In genomic region chr5:93622240-93622885, GRCh38 we compare ENCODE assay signal across 9 cellular contexts. TPM values are rescaled to one million over a fixed set of nuclear protein-coding genes. Genes with fewer than 3 reads are reported as not detected.
DNase-seq lines count a peak whose midpoint lies in the region; ATAC-seq lines count a peak whose summit lies in the region.
"Had no signal": no experiment of that assay in that cellular context is flagged by ENCODE, and none has a peak within 500 bp of the region (broad histone marks: within the 10 kb centered on the region; RNA-seq: fewer than 3 reads in every experiment).

No MANE protein-coding gene starts in this region.

- H3K4me1 ChIP-seq in urinary bladder (ENCODE audit: insufficient read depth): no peaks in the 10 kb centered on the region

- H3K4me1 Mint-ChIP-seq in activated T-cell treated with anti-CD3 and anti-CD28 coated beads, Interleukin-2, amount 50 U/mL, for 24 hours (ENCODE audit: low read depth): peaks cover 31% of the 10 kb centered on the region

- peak overlapping the region; percentile 63 for H3K4me3 ChIP-seq in urinary bladder (ENCODE audit: low read depth, low read length)

- no peak overlapping the region for H3K4me3 Mint-ChIP-seq in activated T-cell treated with anti-CD3 and anti-CD28 coated beads, Interleukin-2, amount 50 U/mL, for 24 hours

- H3K36me3 Mint-ChIP-seq in activated T-cell treated with anti-CD3 and anti-CD28 coated beads, Interleukin-2, amount 50 U/mL, for 24 hours (ENCODE audit: low read depth): peaks cover 3% of the 10 kb centered on the region

- H3K9me3 Mint-ChIP-seq in activated T-cell treated with anti-CD3 and anti-CD28 coated beads, Interleukin-2, amount 50 U/mL, for 24 hours: no peaks in the 10 kb centered on the region

- peaks cover 19% of the 10 kb centered on the region for H3K27me3 Mint-ChIP-seq in activated T-cell treated with anti-CD3 and anti-CD28 coated beads, Interleukin-2, amount 50 U/mL, for 24 hours

- no peak overlapping the region for H3K27ac Mint-ChIP-seq in activated T-cell treated with anti-CD3 and anti-CD28 coated beads, Interleukin-2, amount 50 U/mL, for 24 hours

- ATAC-seq in GM18907 (IDR thresholded peaks at IDR 0.05; ENCODE audit: unreplicated experiment): no peak

- H3K36me3 ChIP-seq in urinary bladder (ENCODE audit: insufficient read depth): no peaks in the 10 kb centered on the region

- 69% methylated on average over 4 of the region's 4 CpGs for WGBS in urinary bladder

- no peak overlapping the region for H3K27ac ChIP-seq in urinary bladder (ENCODE audit: low read depth)

- DNase-seq in activated T-cell treated with anti-CD3 and anti-CD28 coated beads, Interleukin-2, amount 50 U/mL, for 1 hour: peak; percentile 40
- no peak for DNase-seq in activated T-cell treated with anti-CD3 and anti-CD28 coated beads, Interleukin-2, amount 50 U/mL, for 24 hours
- peak; percentile 43 to 76 for DNase-seq in NCI-H2081 (lab: John Stamatoyannopoulos, UW)
- peak; percentile 82 for DNase-seq in amniotic epithelial cell (ENCODE audit: low read depth)
- peak; percentile 20 for DNase-seq in kidney glomerular epithelial cell (lab: John Stamatoyannopoulos, UW)
- DNase-seq in GM19238 (ENCODE audit: insufficient read length, low spot score): no peak

RNA-seq across cellular contexts. Expression of gene NR2F1, which starts 39.3 kb away (rescaled TPM):
- 64.8 TPM for total RNA-seq in urinary bladder
- polyA plus RNA-seq in urinary bladder: 149 TPM
- total RNA-seq: T-helper 2 cell treated with Interferon-gamma antibody and Interleukin-4, amounts not matched to agents 100 ng/mL and 5 ng/mL, for 36 hours had no signal

RNA-seq across cellular contexts. Expression of gene NR2F1-AS1, which starts 41.3 kb away (rescaled TPM):
- total RNA-seq in urinary bladder: 61.4 TPM
- 25.9 TPM for polyA plus RNA-seq in urinary bladder
- total RNA-seq: T-helper 2 cell treated with Interferon-gamma antibody and Interleukin-4, amounts not matched to agents 100 ng/mL and 5 ng/mL, for 36 hours had no signal

Comparison
In these comparisons a context has a peak if more than half of its experiments do, and no peak if none do; other contexts are left out.
1. DNase-seq: peak in activated T-cell treated with anti-CD3 and anti-CD28 coated beads, Interleukin-2, amount 50 U/mL, for 1 hour (single experiment), NCI-H2081 (2 of 2), amniotic epithelial cell (single experiment) and kidney glomerular epithelial cell (single experiment); none in activated T-cell treated with anti-CD3 and anti-CD28 coated beads, Interleukin-2, amount 50 U/mL, for 24 hours (single experiment) and GM19238 (single experiment).